Comparison of ENCODE assay signal across 17 cellular contexts in the genomic region with DNA sequence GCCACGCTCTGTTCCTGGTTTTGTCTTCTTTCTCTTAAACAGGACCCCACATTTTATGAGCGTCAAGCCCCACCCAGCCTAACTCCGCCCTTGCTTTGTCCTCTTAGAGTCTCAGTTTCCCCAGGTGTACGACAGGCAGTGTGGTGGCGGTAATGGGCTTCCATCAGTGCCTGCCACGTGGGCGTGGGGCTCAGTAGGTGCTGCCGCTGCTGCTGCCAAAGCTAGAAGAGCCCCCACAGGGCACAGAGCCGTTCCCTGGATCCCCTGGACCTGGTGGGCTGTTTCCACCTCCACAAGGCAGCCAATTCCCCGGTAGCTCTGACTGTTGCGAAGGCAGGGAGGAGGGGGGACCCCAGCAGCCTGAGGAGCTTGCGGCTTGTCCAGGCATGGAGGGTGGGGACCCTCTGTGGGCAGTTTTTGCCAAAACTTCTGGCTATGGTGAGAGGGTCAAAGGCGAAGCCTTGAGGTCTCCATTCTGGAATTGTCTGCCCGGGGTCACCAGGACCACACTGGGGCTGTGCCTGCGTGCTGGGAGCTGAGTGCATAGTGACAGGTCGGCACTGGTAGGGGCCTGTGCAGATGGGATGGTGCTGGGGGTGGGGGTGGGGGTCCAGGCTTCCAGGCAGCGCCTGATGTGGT. TPM values are rescaled to one million over a fixed set of nuclear protein-coding genes. Genes with fewer than 3 reads are reported as not detected.
DNase-seq lines count a peak whose midpoint lies in the region; FAIRE-seq and TF ChIP-seq lines count a peak whose summit lies in the region.
"Had no signal": no experiment of that assay in that cellular context is flagged by ENCODE, and none has a peak within 500 bp of the region (broad histone marks: within the 10 kb centered on the region; RNA-seq: fewer than 3 reads in every experiment).

No MANE protein-coding gene starts in this region.

- H2AFZ ChIP-seq in OCI-LY7 (ENCODE audit: low read length) (peak overlapping the region; percentile 36; the same call in 1 of the 2 replicates), astrocyte (ENCODE audit: low read depth, low read length) (no peak overlapping the region)

- CTCF ChIA-PET in OCI-LY7 (lab: Charles Lee; ENCODE audit: unreplicated experiment) (no interaction called here), RWPE1 (lab: Yijun Ruan, JAX) (no interaction called here)

- H3K9me3 ChIP-seq in OCI-LY7 (ENCODE audit: low read length) (no peaks in the 10 kb centered on the region), astrocyte (ENCODE audit: insufficient read depth, low read depth, low read length) (no peaks in the 10 kb centered on the region)
- H3K9me3 ChIP-seq: A549, Caco-2, spleen had no signal

- no peak overlapping the region for H3K9ac ChIP-seq in astrocyte (ENCODE audit: low read length)

- H4K20me1 ChIP-seq in OCI-LY7 (ENCODE audit: insufficient read depth, low read length) (no peaks in the 10 kb centered on the region), astrocyte (ENCODE audit: insufficient read depth, low read length) (no peaks in the 10 kb centered on the region)

- H3K4me3 ChIP-seq in OCI-LY7 (ENCODE audit: low read depth, low read length, poor library complexity, severe bottlenecking) (no peak overlapping the region), astrocyte (ENCODE audit: insufficient read depth, low read depth, low read length) (no peak overlapping the region)
- H3K4me3 ChIP-seq: A549, SK-N-MC, spleen had no signal

- H3K4me2 ChIP-seq in OCI-LY7 (ENCODE audit: low read length) (peak overlapping the region; percentile 34; the same call in 1 of the 2 replicates), astrocyte (ENCODE audit: low read length) (no peak overlapping the region)
- H3K4me2 ChIP-seq: A549 had no signal

- no peak overlapping the region for H3K27ac ChIP-seq in OCI-LY7 (ENCODE audit: low read depth, low read length, poor library complexity, severe bottlenecking)
- no peak overlapping the region for H3K27ac ChIP-seq in astrocyte (ENCODE audit: low read depth, low read length)
- H3K27ac ChIP-seq in RWPE1: no peak overlapping the region
- H3K27ac ChIP-seq: A549, SK-N-MC had no signal

- intact Hi-C loops in activated CD4-positive, alpha-beta T cell treated with anti-CD3 and anti-CD28 coated beads, Interleukin-2, amount 10 ng/mL, durations not matched to agents 24 days and 14 days (cut with micrococcal nuclease): loop anchor here (5.0 kb wide), 2 partner anchors 55 to 560 kb away; partner anchors contain the start of gene BANP
- intact Hi-C loops in OCI-LY7 (cut with micrococcal nuclease; ENCODE audit: unreplicated experiment): no loop called here

- TF ChIP-seq CTCF in OCI-LY7 (conservative IDR thresholded peaks at IDR 0.05; ENCODE audit: low read length) (no peak), astrocyte (IDR thresholded peaks at IDR 0.05; ENCODE audit: insufficient read depth, low read depth, low read length) (no peak), RWPE1 (conservative IDR thresholded peaks at IDR 0.05; ENCODE audit: low read depth) (no peak)

- DNase-seq in activated CD4-positive, alpha-beta T cell treated with anti-CD3 and anti-CD28 coated beads, Interleukin-2, amount 10 ng/mL, durations not matched to agents 24 days and 14 days: no peak
- no peak for DNase-seq in activated CD4-positive, alpha-beta T cell treated with anti-CD3 and anti-CD28 coated beads for 1 hour
- DNase-seq in OCI-LY7 (ENCODE audit: low spot score) (no peak), astrocyte (ENCODE audit: low read depth) (no peak), anterior cingulate cortex (lab: John Stamatoyannopoulos, UW) (no peak), NCI-H2196 treated with DMSO at 0.1 percent for 48 hours (lab: John Stamatoyannopoulos, UW; ENCODE audit: unreplicated experiment) (no peak), RWPE1 (ENCODE audit: low spot score) (no peak)
- peak; percentile 52 for DNase-seq in stimulated activated CD8-positive, alpha-beta memory T cell treated with anti-CD3 and anti-CD28 coated beads, Interleukin-4, amount 100 ng/mL, for 48 hours
- DNase-seq: Caco-2, GDM1, NCI-H1436 treated with DMSO at 0.1 percent for 48 hours, spleen had no signal

- no peaks in the 10 kb centered on the region for H3K9me2 ChIP-seq in OCI-LY7 (ENCODE audit: insufficient read depth, low read length)

- POLR2A ChIA-PET in OCI-LY7 (lab: Charles Lee) (interaction anchor here (1.1 kb wide), 1 partner anchor 24 kb away, joined by 3 read pairs; no protein-coding TSS in a partner anchor), RWPE1 (lab: Yijun Ruan, JAX; ENCODE audit: low non-redundant PET) (no interaction called here)

- H3K4me1 Mint-ChIP-seq in activated CD4-positive, alpha-beta T cell treated with anti-CD3 and anti-CD28 coated beads, Interleukin-2, amount 10 ng/mL, durations not matched to agents 24 days and 14 days: peaks cover 42% of the 10 kb centered on the region
- H3K4me1 Mint-ChIP-seq in astrocyte (ENCODE audit: low read depth, unreplicated experiment): peaks cover 25% of the 10 kb centered on the region

- no peak for FAIRE-seq in astrocyte (lab: Jason Lieb, UNC)
- FAIRE-seq: A549 had no signal

- peak overlapping the region; percentile 100 for H3K27ac Mint-ChIP-seq in activated CD4-positive, alpha-beta T cell treated with anti-CD3 and anti-CD28 coated beads, Interleukin-2, amount 10 ng/mL, durations not matched to agents 24 days and 14 days
- H3K27ac Mint-ChIP-seq in astrocyte (ENCODE audit: unreplicated experiment): peak overlapping the region; percentile 58

- H3K36me3 Mint-ChIP-seq in activated CD4-positive, alpha-beta T cell treated with anti-CD3 and anti-CD28 coated beads, Interleukin-2, amount 10 ng/mL, durations not matched to agents 24 days and 14 days (ENCODE audit: low read depth): no peaks in the 10 kb centered on the region
- H3K36me3 Mint-ChIP-seq in astrocyte (ENCODE audit: low read depth, unreplicated experiment): peaks cover 3% of the 10 kb centered on the region

- H3K79me2 ChIP-seq in OCI-LY7 (ENCODE audit: insufficient read depth, low read depth, low read length): no peaks in the 10 kb centered on the region
- no peaks in the 10 kb centered on the region for H3K79me2 ChIP-seq in astrocyte (ENCODE audit: insufficient read depth, low read length)

- H3K4me1 ChIP-seq in OCI-LY7 (ENCODE audit: insufficient read depth, low read length, poor library complexity, severe bottlenecking) (peaks cover 37% of the 10 kb centered on the region), astrocyte (ENCODE audit: insufficient read depth, low read length) (peaks cover 13% of the 10 kb centered on the region)

- no TSS peak for BruUV-seq in OCI-LY7 (replicated peaks; lab: Mats Ljungman, UMichigan)

- H3K4me3 Mint-ChIP-seq in activated CD4-positive, alpha-beta T cell treated with anti-CD3 and anti-CD28 coated beads, Interleukin-2, amount 10 ng/mL, durations not matched to agents 24 days and 14 days: peak overlapping the region; percentile 72
- no peak overlapping the region for H3K4me3 Mint-ChIP-seq in astrocyte (ENCODE audit: unreplicated experiment)

- H3K27me3 ChIP-seq in astrocyte (ENCODE audit: insufficient read depth, low read length): no peaks in the 10 kb centered on the region

- H3K9me3 Mint-ChIP-seq in activated CD4-positive, alpha-beta T cell treated with anti-CD3 and anti-CD28 coated beads, Interleukin-2, amount 10 ng/mL, durations not matched to agents 24 days and 14 days: no peaks in the 10 kb centered on the region
- H3K9me3 Mint-ChIP-seq in astrocyte (ENCODE audit: unreplicated experiment): no peaks in the 10 kb centered on the region

- no peaks in the 10 kb centered on the region for H3K36me3 ChIP-seq in OCI-LY7 (ENCODE audit: insufficient read depth, low read length)
- H3K36me3 ChIP-seq in astrocyte (ENCODE audit: insufficient read depth, low read length): no peaks in the 10 kb centered on the region
- H3K36me3 ChIP-seq: spleen had no signal

- no peaks in the 10 kb centered on the region for H3K27me3 Mint-ChIP-seq in activated CD4-positive, alpha-beta T cell treated with anti-CD3 and anti-CD28 coated beads, Interleukin-2, amount 10 ng/mL, durations not matched to agents 24 days and 14 days
- peaks cover 4% of the 10 kb centered on the region for H3K27me3 Mint-ChIP-seq in astrocyte (ENCODE audit: low read depth, unreplicated experiment)

RNA-seq across cellular contexts. Expression of gene SLC7A5, which starts 27.7 kb away (rescaled TPM):
- 408 and 410 TPM in 2 replicates for total RNA-seq in activated CD4-positive, alpha-beta T cell treated with anti-CD3 and anti-CD28 coated beads, Interleukin-2, amount 10 ng/mL, durations not matched to agents 24 days and 14 days
- total RNA-seq in OCI-LY7 (2014; rRNA removed; shearing (Covaris generic)): 99.3 and 140 TPM in 2 replicates
- total RNA-seq in OCI-LY7 (2022) (258 and 283 TPM in 2 replicates), astrocyte (815 and 816 TPM in 2 replicates)

RNA-seq across cellular contexts. Expression of gene CA5A, which starts 39.3 kb away (rescaled TPM):
- not detected in 2 replicates for total RNA-seq in activated CD4-positive, alpha-beta T cell treated with anti-CD3 and anti-CD28 coated beads, Interleukin-2, amount 10 ng/mL, durations not matched to agents 24 days and 14 days
- total RNA-seq in OCI-LY7 (2014; rRNA removed; shearing (Covaris generic)): not detected in 2 replicates
- total RNA-seq in OCI-LY7 (2022) (not detected in 2 replicates), astrocyte (not detected in 2 replicates)
- total RNA-seq: dermis microvascular lymphatic vessel endothelial cell, fibroblast of lung, posterior vena cava, spleen had no signal

RNA-seq across cellular contexts. Expression of gene BANP, which starts 54.2 kb away (rescaled TPM):
- 36.8 and 44.9 TPM in 2 replicates for total RNA-seq in activated CD4-positive, alpha-beta T cell treated with anti-CD3 and anti-CD28 coated beads, Interleukin-2, amount 10 ng/mL, durations not matched to agents 24 days and 14 days
- total RNA-seq in OCI-LY7 (2014; rRNA removed; shearing (Covaris generic)): 37.1 and 39.6 TPM in 2 replicates
- total RNA-seq in OCI-LY7 (2022) (55.8 and 58.0 TPM in 2 replicates), astrocyte (26.0 and 28.9 TPM in 2 replicates)
